Comparison of ENCODE assay signal across 26 cellular contexts in the genomic region with DNA sequence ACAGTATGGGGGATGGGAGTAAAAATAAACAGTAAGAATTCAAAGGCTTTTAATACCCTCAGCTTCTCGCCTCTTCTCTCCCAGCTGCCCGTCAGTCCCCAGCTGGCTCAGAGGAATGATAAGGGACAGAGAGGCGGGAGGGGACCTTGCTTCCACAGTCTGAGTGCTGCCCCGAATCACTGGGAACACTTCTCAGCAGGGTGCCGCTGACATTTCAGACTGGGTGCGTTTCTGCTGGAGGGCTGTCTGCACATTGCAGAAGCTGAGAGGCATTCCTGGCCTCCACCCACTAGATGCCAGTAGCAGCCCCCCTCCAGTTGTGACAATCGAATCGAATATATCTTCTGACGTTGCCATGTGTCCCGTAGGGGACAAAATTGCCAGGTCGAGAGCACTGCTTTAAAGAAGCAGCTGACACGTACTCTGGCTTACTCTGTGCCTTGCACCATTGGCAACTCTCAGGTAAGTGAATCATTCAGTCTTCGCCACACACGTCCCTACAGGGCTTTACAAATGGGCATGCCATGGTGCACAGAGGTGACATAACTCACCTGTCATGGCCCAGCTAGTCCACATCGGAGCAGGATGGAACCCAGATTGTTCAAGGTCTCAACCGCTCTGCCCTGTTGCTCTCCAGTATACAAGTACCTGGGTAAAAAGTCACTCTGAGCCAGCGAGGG. TPM values are rescaled to one million over a fixed set of nuclear protein-coding genes. Genes with fewer than 3 reads are reported as not detected.
DNase-seq lines count a peak whose midpoint lies in the region; ATAC-seq and TF ChIP-seq lines count a peak whose summit lies in the region.
"Had no signal": no experiment of that assay in that cellular context is flagged by ENCODE, and none has a peak within 500 bp of the region (broad histone marks: within the 10 kb centered on the region; RNA-seq: fewer than 3 reads in every experiment).

No MANE protein-coding gene starts in this region.

- H4K91ac ChIP-seq in mesenchymal stem cell (ENCODE audit: low read length): peak overlapping the region; percentile 54

- no peak overlapping the region for H3K27ac Mint-ChIP-seq in stimulated activated naive B cell treated with anti-CD40 and anti-IgM and Interleukin-4, amounts not matched to agents 10 μg/mL and 1 μg/mL and 100 μg/mL, for 72 hours
- H3K27ac Mint-ChIP-seq: B cell; stimulated activated naive CD8-positive, alpha-beta T cell treated with anti-CD3 and anti-CD28 coated beads, Interleukin-15, Interleukin-2, amounts not matched to agents 100 ng/mL and 50 ng/mL, for 24 hours had no signal

- H2BK12ac ChIP-seq in mesenchymal stem cell (ENCODE audit: low read length in 2 of 2): peak overlapping the region in 1 of 2 experiments; percentile 15

- ATAC-seq in upper lobe of right lung: peak; percentile 57
- no peak for ATAC-seq in stimulated activated naive B cell treated with anti-CD40 and anti-IgM and Interleukin-4, amounts not matched to agents 10 μg/mL and 1 μg/mL and 100 μg/mL, for 72 hours (replicated peaks)
- no peak for ATAC-seq in HG03571 (IDR thresholded peaks at IDR 0.05; ENCODE audit: unreplicated experiment)
- ATAC-seq: body of pancreas, HepG2 had no signal

- H3K23ac ChIP-seq in mesenchymal stem cell (ENCODE audit: low read length in 2 of 2): no peak overlapping the region

- no peak overlapping the region for H3K4me2 ChIP-seq in mesenchymal stem cell (ENCODE audit: low read length, poor library complexity, severe bottlenecking)
- H3K4me2 ChIP-seq: SK-N-SH had no signal

- peaks cover 43% of the 10 kb centered on the region for H3K79me1 ChIP-seq in mesenchymal stem cell (replicated peaks; ENCODE audit: low read length, poor library complexity, severe bottlenecking)

- no peaks in the 10 kb centered on the region for H3K9me3 Mint-ChIP-seq in stimulated activated naive B cell treated with anti-CD40 and anti-IgM and Interleukin-4, amounts not matched to agents 10 μg/mL and 1 μg/mL and 100 μg/mL, for 72 hours
- H3K9me3 Mint-ChIP-seq: stimulated activated naive CD8-positive, alpha-beta T cell treated with anti-CD3 and anti-CD28 coated beads, Interleukin-15, Interleukin-2, amounts not matched to agents 100 ng/mL and 50 ng/mL, for 24 hours had no signal

- H3K14ac ChIP-seq in mesenchymal stem cell (ENCODE audit: low read length in 2 of 2): peak overlapping the region in 1 of 2 experiments; percentile 44

- H2BK15ac ChIP-seq in mesenchymal stem cell (ENCODE audit: low read depth, poor library complexity, severe bottlenecking): no peak overlapping the region

- DNase-seq in NCI-H82 (lab: John Stamatoyannopoulos, UW) (peak; percentile 27), NCI-H82 treated with DMSO at 0.1 percent for 48 hours (lab: John Stamatoyannopoulos, UW; ENCODE audit: unreplicated experiment) (no peak), choroid plexus epithelial cell (ENCODE audit: low read depth) (peak; percentile 45), mesenchymal stem cell (no peak), upper lobe of right lung (no peak), T-helper 9 cell (no peak)
- no peak for DNase-seq in stimulated activated naive B cell treated with anti-CD40 and anti-IgM and Interleukin-4, amounts not matched to agents 10 μg/mL and 1 μg/mL and 100 μg/mL, for 72 hours
- DNase-seq: activated CD4-positive, alpha-beta T cell treated with anti-CD3 and anti-CD28 coated beads, Interleukin-2, amount 50 U/mL, for 4 hours; activated effector memory CD4-positive, alpha-beta T cell treated with anti-CD3 and anti-CD28 coated beads, Interleukin-2, amount 50 U/mL, for 16 hours; body of pancreas; dermis blood vessel endothelial cell; DMS79; islet precursor cell; NCI-H1105 treated with DMSO at 0.1 percent for 48 hours; NCI-H2029 treated with DMSO at 0.1 percent for 48 hours; NCI-H510A; SK-N-SH; spleen; stimulated activated CD4-positive, alpha-beta T cell treated with anti-CD3 and anti-CD28 coated beads, Interleukin-4, amount 100 ng/mL, for 24 hours; transverse colon had no signal

- no peak overlapping the region for H3K18ac ChIP-seq in mesenchymal stem cell (ENCODE audit: low read depth in 1 of 2, low read length in 2 of 2)

- no peak overlapping the region for H2AFZ ChIP-seq in mesenchymal stem cell (ENCODE audit: low read depth, low read length)

- H3K4me1 Mint-ChIP-seq in stimulated activated naive B cell treated with anti-CD40 and anti-IgM and Interleukin-4, amounts not matched to agents 10 μg/mL and 1 μg/mL and 100 μg/mL, for 72 hours: peaks cover 24 to 27% of the 10 kb centered on the region in 2 donors

- intact Hi-C loops in upper lobe of right lung (cut with DNase I): no loop called here

- WGBS in mesenchymal stem cell: 82% methylated on average over 17 of the region's 17 CpGs

- peak; percentile 20 for TF ChIP-seq CTCF in choroid plexus epithelial cell (conservative IDR thresholded peaks at IDR 0.05; ENCODE audit: low read depth, low read length)
- TF ChIP-seq CTCF in upper lobe of right lung (IDR thresholded peaks at IDR 0.05): no peak

- no peak overlapping the region for H3K4ac ChIP-seq in mesenchymal stem cell (ENCODE audit: low read depth in 1 of 2, low read length in 2 of 2)

- H3K4me3 ChIP-seq in choroid plexus epithelial cell (ENCODE audit: low read depth, low read length) (no peak overlapping the region), mesenchymal stem cell (ENCODE audit: insufficient read depth in 1 of 2, low read depth in 1 of 2, low read length in 2 of 2) (no peak overlapping the region), upper lobe of right lung (no peak overlapping the region)
- H3K4me3 ChIP-seq: body of pancreas, lung, spleen, transverse colon had no signal

- H2AK5ac ChIP-seq in mesenchymal stem cell (ENCODE audit: low read length, severe bottlenecking): peak overlapping the region; percentile 44

- H3K9me3 ChIP-seq in mesenchymal stem cell (ENCODE audit: control insufficient read depth, low read length) (no peaks in the 10 kb centered on the region), upper lobe of right lung (no peaks in the 10 kb centered on the region)
- H3K9me3 ChIP-seq: body of pancreas, SK-N-SH, spleen, transverse colon had no signal

- H3K4me1 ChIP-seq in mesenchymal stem cell (ENCODE audit: control insufficient read depth, insufficient read depth, low read depth, low read length) (peaks cover 46% of the 10 kb centered on the region), upper lobe of right lung (peaks cover 22% of the 10 kb centered on the region)

- no peak overlapping the region for H2BK120ac ChIP-seq in mesenchymal stem cell (ENCODE audit: low read depth, low read length)

- H3K4me3 Mint-ChIP-seq in stimulated activated naive B cell treated with anti-CD40 and anti-IgM and Interleukin-4, amounts not matched to agents 10 μg/mL and 1 μg/mL and 100 μg/mL, for 72 hours: no peak overlapping the region
- H3K4me3 Mint-ChIP-seq: B cell; stimulated activated naive CD8-positive, alpha-beta T cell treated with anti-CD3 and anti-CD28 coated beads, Interleukin-15, Interleukin-2, amounts not matched to agents 100 ng/mL and 50 ng/mL, for 24 hours had no signal

- H4K8ac ChIP-seq in mesenchymal stem cell (ENCODE audit: low read length): no peak overlapping the region

- H3K36me3 Mint-ChIP-seq in stimulated activated naive B cell treated with anti-CD40 and anti-IgM and Interleukin-4, amounts not matched to agents 10 μg/mL and 1 μg/mL and 100 μg/mL, for 72 hours: peaks cover 0 to 9% of the 10 kb centered on the region in 2 donors

- H3K36me3 ChIP-seq in mesenchymal stem cell (ENCODE audit: control insufficient read depth in 1 of 2, insufficient read depth in 2 of 2, low read depth in 1 of 2, low read length in 2 of 2) (peaks cover 0 to 45% of the 10 kb centered on the region in 2 experiments), upper lobe of right lung (no peaks in the 10 kb centered on the region)
- H3K36me3 ChIP-seq: transverse colon had no signal

- H3K9ac ChIP-seq in mesenchymal stem cell (ENCODE audit: low read length): no peak overlapping the region
- H3K9ac ChIP-seq: SK-N-SH had no signal

- H3K27me3 ChIP-seq in mesenchymal stem cell (ENCODE audit: control insufficient read depth in 1 of 2, insufficient read depth in 1 of 2, low read length in 2 of 2) (peaks cover 0 to 5% of the 10 kb centered on the region in 2 experiments), upper lobe of right lung (no peaks in the 10 kb centered on the region)
- H3K27me3 ChIP-seq: body of pancreas, spleen, transverse colon had no signal

- no peak overlapping the region for H3K27ac ChIP-seq in mesenchymal stem cell (ENCODE audit: low read length, poor library complexity, severe bottlenecking)
- no peak overlapping the region for H3K27ac ChIP-seq in upper lobe of right lung
- H3K27ac ChIP-seq: body of pancreas, spleen, transverse colon, VCaP had no signal

- H2BK5ac ChIP-seq in mesenchymal stem cell (ENCODE audit: low read depth, low read length, poor library complexity, severe bottlenecking): no peak overlapping the region

- no peaks in the 10 kb centered on the region for H3K27me3 Mint-ChIP-seq in stimulated activated naive B cell treated with anti-CD40 and anti-IgM and Interleukin-4, amounts not matched to agents 10 μg/mL and 1 μg/mL and 100 μg/mL, for 72 hours
- H3K27me3 Mint-ChIP-seq: B cell; stimulated activated naive CD8-positive, alpha-beta T cell treated with anti-CD3 and anti-CD28 coated beads, Interleukin-15, Interleukin-2, amounts not matched to agents 100 ng/mL and 50 ng/mL, for 24 hours had no signal

RNA-seq across cellular contexts. Expression of a gene that starts 23.9 kb away (rescaled TPM):
- 15.6 TPM for polyA plus RNA-seq in mesenchymal stem cell (2013, experiment 1 of 2)
- polyA plus RNA-seq in mesenchymal stem cell (2013, experiment 2 of 2): 15.8 TPM
- 47.6 TPM for total RNA-seq in upper lobe of right lung

RNA-seq across cellular contexts. Expression of a gene that starts 57.0 kb away (rescaled TPM):
- 21.7 TPM for polyA plus RNA-seq in mesenchymal stem cell (2013, experiment 1 of 2)
- polyA plus RNA-seq in mesenchymal stem cell (2013, experiment 2 of 2): 20.6 TPM
- 29.1 TPM for total RNA-seq in upper lobe of right lung

RNA-seq across cellular contexts. Expression of a gene that starts 57.1 kb away (rescaled TPM):
- 8.4 TPM for polyA plus RNA-seq in mesenchymal stem cell (2013, experiment 1 of 2)
- polyA plus RNA-seq in mesenchymal stem cell (2013, experiment 2 of 2): 8.5 TPM
- total RNA-seq in upper lobe of right lung: 9.1 TPM

Comparison
In these comparisons a context has a peak if more than half of its experiments do, and no peak if none do; other contexts are left out.
1. DNase-seq: peak in NCI-H82 (single experiment) and choroid plexus epithelial cell (single experiment); none in NCI-H82 treated with DMSO at 0.1 percent for 48 hours (single experiment), mesenchymal stem cell (single experiment), upper lobe of right lung (single experiment), stimulated activated naive B cell treated with anti-CD40 and anti-IgM and Interleukin-4, amounts not matched to agents 10 μg/mL and 1 μg/mL and 100 μg/mL, for 72 hours (single experiment) and T-helper 9 cell (single experiment).